In genomic region chr4:38667005-38667771, GRCh38 we compare ENCODE assay signal across 1 cellular context.
TF ChIP-seq lines count a peak whose summit lies in the region.

No MANE protein-coding gene starts in this region.

TF ChIP-seq in H1, 55 proteins besides CTCF, POLR2A, EP300 and RAD21:
- TF ChIP-seq USF2 (IDR thresholded peaks at IDR 0.05; ENCODE audit: low read length) (no peak), TAF1 (IDR thresholded peaks at IDR 0.05; ENCODE audit: low read depth, low read length) (peak; percentile 81), NANOG (IDR thresholded peaks at IDR 0.05; ENCODE audit: insufficient read depth, low read depth, low read length, poor library complexity, severe bottlenecking) (peak; percentile 18), TEAD4 (IDR thresholded peaks at IDR 0.05; ENCODE audit: low read depth, low read length) (peak; percentile 95), RNF2 (IDR thresholded peaks at IDR 0.05; ENCODE audit: borderline replicate concordance, low read depth, low read length, missing control alignments, poor library complexity, severe bottlenecking) (no peak), SRF (IDR thresholded peaks at IDR 0.05; ENCODE audit: low read depth, low read length) (no peak), MAFK (IDR thresholded peaks at IDR 0.05; ENCODE audit: low read depth, low read length) (no peak), ZNF274 (IDR thresholded peaks at IDR 0.05; ENCODE audit: borderline replicate concordance, extremely low read depth, low read length) (no peak), RBBP5 (IDR thresholded peaks at IDR 0.05; ENCODE audit: borderline replicate concordance, low read depth, low read length) (no peak), CBX5 (IDR thresholded peaks at IDR 0.05; ENCODE audit: low read depth, low read length) (no peak), KDM5A (IDR thresholded peaks at IDR 0.05; ENCODE audit: low read length) (no peak), E2F6 (IDR thresholded peaks at IDR 0.05) (no peak), POU5F1 (IDR thresholded peaks at IDR 0.05; ENCODE audit: low read depth, low read length) (no peak), SIN3A (conservative IDR thresholded peaks at IDR 0.05 in 1 of 2, IDR thresholded peaks at IDR 0.05 in 1 of 2; ENCODE audit: low read depth in 1 of 2, low read length in 2 of 2) (peak in 1 of 2 experiments; percentile 44; a peak in 1 of 4 replicates), TBP (IDR thresholded peaks at IDR 0.05; ENCODE audit: low read depth, low read length) (peak; percentile 68), ATF3 (IDR thresholded peaks at IDR 0.05; ENCODE audit: insufficient read depth, low read depth, low read length) (peak; percentile 55; the same call in 1 of the 2 replicates), CHD2 (IDR thresholded peaks at IDR 0.05; ENCODE audit: low read length) (peak; percentile 63), RXRA (IDR thresholded peaks at IDR 0.05; ENCODE audit: insufficient read depth, low read depth, low read length) (no peak), CHD7 (IDR thresholded peaks at IDR 0.05; ENCODE audit: insufficient replicate concordance, low read length) (peak; percentile 57), RFX5 (IDR thresholded peaks at IDR 0.05; ENCODE audit: borderline replicate concordance, low read depth, low read length) (no peak), GTF2F1 (IDR thresholded peaks at IDR 0.05; ENCODE audit: borderline replicate concordance, low read depth, low read length) (no peak), CBX8 (IDR thresholded peaks at IDR 0.05; ENCODE audit: borderline replicate concordance, low read depth, low read length) (no peak), CHD1 (IDR thresholded peaks at IDR 0.05; ENCODE audit: low read depth, low read length) (no peak; the same call in 1 of the 2 replicates), TCF12 (IDR thresholded peaks at IDR 0.05; ENCODE audit: low read depth, low read length) (peak; percentile 90), BRCA1 (IDR thresholded peaks at IDR 0.05; ENCODE audit: low read depth, low read length) (no peak), MAX (IDR thresholded peaks at IDR 0.05) (0 out of 2 replicates have a peak, but pooled peaks have one; percentile 29), SIX5 (IDR thresholded peaks at IDR 0.05; ENCODE audit: low read depth, low read length) (no peak), SP2 (IDR thresholded peaks at IDR 0.05; ENCODE audit: low read length) (no peak), BCL11A (IDR thresholded peaks at IDR 0.05; ENCODE audit: low read depth in 2 of 2, low read length in 2 of 2) (no peak), PHF8 (conservative IDR thresholded peaks at IDR 0.05; ENCODE audit: low read depth, low read length) (no peak), KDM1A (IDR thresholded peaks at IDR 0.05; ENCODE audit: borderline replicate concordance, low read length) (no peak), CEBPB (IDR thresholded peaks at IDR 0.05; ENCODE audit: low read depth, low read length) (peak; percentile 94), HDAC2 (IDR thresholded peaks at IDR 0.05; ENCODE audit: borderline replicate concordance in 1 of 2, low read depth in 2 of 2, low read length in 2 of 2) (no peak), EGR1 (IDR thresholded peaks at IDR 0.05; ENCODE audit: borderline replicate concordance, low read depth, low read length) (no peak), CREB1 (IDR thresholded peaks at IDR 0.05) (peak; percentile 87), FOSL1 (IDR thresholded peaks at IDR 0.05; ENCODE audit: insufficient read depth, low read depth, low read length) (no peak), JUND (IDR thresholded peaks at IDR 0.05; ENCODE audit: low read length) (peak; percentile 94), KDM4A (IDR thresholded peaks at IDR 0.05; ENCODE audit: low read depth, low read length, severe bottlenecking) (no peak), YY1 (IDR thresholded peaks at IDR 0.05; ENCODE audit: low read depth, low read length) (0 out of 2 replicates have a peak, but pooled peaks have one; percentile 9), GABPA (IDR thresholded peaks at IDR 0.05; ENCODE audit: borderline replicate concordance, insufficient read depth, low read length) (no peak), ASH2L (IDR thresholded peaks at IDR 0.05; ENCODE audit: low read length) (peak; percentile 74), SIRT6 (IDR thresholded peaks at IDR 0.05; ENCODE audit: low read length) (no peak), HDAC6 (IDR thresholded peaks at IDR 0.05; ENCODE audit: low read depth, low read length) (no peak), NRF1 (IDR thresholded peaks at IDR 0.05; ENCODE audit: low read depth, low read length) (no peak), ATF2 (IDR thresholded peaks at IDR 0.05; ENCODE audit: low read length) (peak; percentile 98), JUN (IDR thresholded peaks at IDR 0.05; ENCODE audit: low read depth, low read length) (peak; percentile 93), CTBP2 (IDR thresholded peaks at IDR 0.05; ENCODE audit: borderline replicate concordance, insufficient read depth, insufficient read length, low read length) (no peak), TAF7 (optimal IDR thresholded peaks at IDR 0.05; ENCODE audit: borderline replicate concordance, low read depth, low read length) (no peak), SUZ12 (IDR thresholded peaks at IDR 0.05; ENCODE audit: low read length) (no peak), SP4 (IDR thresholded peaks at IDR 0.05; ENCODE audit: low read length) (peak; percentile 34; the same call in 1 of the 2 replicates), SAP30 (IDR thresholded peaks at IDR 0.05; ENCODE audit: insufficient read depth, insufficient replicate concordance, low read length) (no peak), POLR2AphosphoS5 (IDR thresholded peaks at IDR 0.05; ENCODE audit: low read depth, low read length) (peak; percentile 79), SP1 (IDR thresholded peaks at IDR 0.05; ENCODE audit: low read depth, low read length) (peak; percentile 85), EZH2 (IDR thresholded peaks at IDR 0.05; ENCODE audit: low read depth, low read length, severe bottlenecking) (no peak), BACH1 (IDR thresholded peaks at IDR 0.05; ENCODE audit: low read length) (no peak)
